ENCODE assay signal across 26 cellular contexts in genomic region chr1:18469514-18469913, GRCh38. TPM values are rescaled to one million over a fixed set of nuclear protein-coding genes. Genes with fewer than 3 reads are reported as not detected.
DNase-seq lines count a peak whose midpoint lies in the region; ATAC-seq, FAIRE-seq and TF ChIP-seq lines count a peak whose summit lies in the region.
"Had no signal": no experiment of that assay in that cellular context is flagged by ENCODE, and none has a peak within 500 bp of the region (broad histone marks: within the 10 kb centered on the region; RNA-seq: fewer than 3 reads in every experiment).

No MANE protein-coding gene starts in this region.

- TF ChIP-seq CTCF in chondrocyte (IDR thresholded peaks at IDR 0.05) (no peak), kidney (IDR thresholded peaks at IDR 0.05; ENCODE audit: borderline replicate concordance, extremely low read depth, insufficient read depth) (no peak)

- no peak overlapping the region for H2AFZ ChIP-seq in neuronal stem cell (ENCODE audit: low read length)

- no peaks in the 10 kb centered on the region for H3K9me3 Mint-ChIP-seq in chondrocyte (ENCODE audit: low read depth)
- H3K9me3 Mint-ChIP-seq in activated naive CD4-positive, alpha-beta T cell treated with anti-CD3 and anti-CD28 coated beads, Interleukin-2, amount 50 U/mL, for 72 hours = no peaks in the 10 kb centered on the region
- H3K9me3 Mint-ChIP-seq: CD4-positive, alpha-beta T cell had no signal

- H3K4ac ChIP-seq in neuronal stem cell (ENCODE audit: low read length) = no peak overlapping the region

- H2AK5ac ChIP-seq in neuronal stem cell (ENCODE audit: low read depth, low read length) = peak overlapping the region; percentile 40

- H3K27me3 Mint-ChIP-seq in chondrocyte (ENCODE audit: low read depth) = peaks cover 8% of the 10 kb centered on the region

- H3K18ac ChIP-seq in neuronal stem cell (ENCODE audit: low read length) = peak overlapping the region; percentile 75

- no peak for FAIRE-seq in kidney (lab: Jason Lieb, UNC)
- FAIRE-seq: A549, D721Med, GM12878, GM19239 had no signal

- no peak overlapping the region for H2BK15ac ChIP-seq in neuronal stem cell (ENCODE audit: low read length)

- H3K9ac ChIP-seq in kidney (ENCODE audit: low read length in 2 of 2) (no peak overlapping the region), neuronal stem cell (ENCODE audit: low read depth, low read length, poor library complexity) (no peak overlapping the region)
- H3K9ac ChIP-seq: BLaER1 treated with 17β-estradiol and CSF1 and Interleukin-3, amounts not matched to agents 10 nM and 100 nM had no signal

- no peak overlapping the region for H3K27ac Mint-ChIP-seq in chondrocyte (ENCODE audit: unreplicated experiment)
- peak overlapping the region in 1 of 2 donors; percentile 15 for H3K27ac Mint-ChIP-seq in activated naive CD4-positive, alpha-beta T cell treated with anti-CD3 and anti-CD28 coated beads, Interleukin-2, amount 50 U/mL, for 72 hours
- H3K27ac Mint-ChIP-seq: CD14-positive monocyte; CD4-positive, alpha-beta T cell; CD8-positive, alpha-beta memory T cell had no signal

- no peak overlapping the region for H4K91ac ChIP-seq in neuronal stem cell (ENCODE audit: low read depth, low read length, poor library complexity)

- no peak overlapping the region for H2BK120ac ChIP-seq in neuronal stem cell (ENCODE audit: low read depth, low read length)

- no peak overlapping the region for H3K4me3 ChIP-seq in kidney (ENCODE audit: low read length in 2 of 2)
- no peak overlapping the region for H3K4me3 ChIP-seq in neuronal stem cell (ENCODE audit: low read length in 2 of 2)
- H3K4me3 ChIP-seq: A549; BLaER1 treated with 17β-estradiol and CSF1 and Interleukin-3, amounts not matched to agents 10 nM and 100 nM; GM12878 had no signal

- intact Hi-C loops in kidney (cut with DNase I) = no loop called here

- H3K9me3 ChIP-seq in kidney (ENCODE audit: control insufficient read depth in 1 of 2, low read length in 2 of 2) (no peaks in the 10 kb centered on the region), neuronal stem cell (replicated peaks in 1 of 2; ENCODE audit: control insufficient read depth in 2 of 2, insufficient read depth in 1 of 2, low read depth in 1 of 2, low read length in 2 of 2) (no peaks in the 10 kb centered on the region)
- H3K9me3 ChIP-seq: A549; BE2C; BLaER1 treated with 17β-estradiol and CSF1 and Interleukin-3, amounts not matched to agents 10 nM and 100 nM had no signal

- H3K36me3 ChIP-seq in kidney (ENCODE audit: control insufficient read depth in 1 of 2, insufficient read depth in 2 of 2, low read length in 2 of 2) (no peaks in the 10 kb centered on the region), neuronal stem cell (replicated peaks in 1 of 2; ENCODE audit: control insufficient read depth in 2 of 2, insufficient read depth in 2 of 2, low read length in 2 of 2) (no peaks in the 10 kb centered on the region)
- H3K36me3 ChIP-seq: BE2C; BLaER1 treated with 17β-estradiol and CSF1 and Interleukin-3, amounts not matched to agents 10 nM and 100 nM had no signal

- DNase-seq in chondrocyte (ENCODE audit: low spot score) (peak; percentile 68), kidney (peak; percentile 51), neuronal stem cell (ENCODE audit: low spot score) (no peak), NCI-H187 (lab: John Stamatoyannopoulos, UW) (no peak), NCI-H510A (lab: John Stamatoyannopoulos, UW) (no peak), NCI-H1436 (lab: John Stamatoyannopoulos, UW) (no peak)
- no peak for DNase-seq in activated naive CD4-positive, alpha-beta T cell treated with anti-CD3 and anti-CD28 coated beads, Interleukin-2, amount 50 U/mL, for 72 hours (ENCODE audit: low spot score in 2 of 2)
- DNase-seq: 8988T; ACHN; AML-193; BE2C; CD4-positive, alpha-beta T cell; CD8-positive, alpha-beta memory T cell; DMS 273 treated with DMSO at 0.1 percent for 48 hours; DMS79; EL; GDM1; GOT3; H7; HCEC 1CT had no signal

- H3K79me1 ChIP-seq in neuronal stem cell (ENCODE audit: low read depth, low read length) = no peaks in the 10 kb centered on the region

- no peak for ATAC-seq in activated naive CD4-positive, alpha-beta T cell treated with anti-CD3 and anti-CD28 coated beads, Interleukin-2, amount 50 U/mL, for 72 hours
- ATAC-seq: A549, GM12878 had no signal

- no peak overlapping the region for H3K4me3 Mint-ChIP-seq in chondrocyte (ENCODE audit: unreplicated experiment)
- H3K4me3 Mint-ChIP-seq: CD14-positive monocyte; CD4-positive, alpha-beta T cell; CD8-positive, alpha-beta memory T cell had no signal

- no peak overlapping the region for H2BK12ac ChIP-seq in neuronal stem cell (ENCODE audit: low read length)

- H3K23ac ChIP-seq in neuronal stem cell (ENCODE audit: low read depth, low read length, poor library complexity) = no peak overlapping the region

- H3K4me1 ChIP-seq in kidney (ENCODE audit: control insufficient read depth in 1 of 2, insufficient read depth in 1 of 2, low read depth in 1 of 2, low read length in 2 of 2) (peaks cover 0 to 3% of the 10 kb centered on the region in 2 donors), neuronal stem cell (ENCODE audit: control insufficient read depth in 2 of 2, insufficient read depth in 1 of 2, low read depth in 1 of 2, low read length in 2 of 2) (peaks cover 0 to 3% of the 10 kb centered on the region in 2 donors)
- H3K4me1 ChIP-seq: A549, BE2C had no signal

- H3K27ac ChIP-seq in kidney (ENCODE audit: low read depth in 2 of 2, low read length in 2 of 2) (no peak overlapping the region), neuronal stem cell (replicated peaks; ENCODE audit: low read length) (no peak overlapping the region)
- H3K27ac ChIP-seq: A549; BLaER1 treated with 17β-estradiol and CSF1 and Interleukin-3, amounts not matched to agents 10 nM and 100 nM had no signal

- WGBS in neuronal stem cell (ENCODE audit: extremely low coverage in 2 of 2, insufficient read length in 2 of 2, insufficient replicate concordance in 1 of 2), 2 donors = no CpG with 5 or more reads among the region's 8 CpGs

- H3K4me1 Mint-ChIP-seq in chondrocyte (ENCODE audit: low read depth) = no peaks in the 10 kb centered on the region
- H3K4me1 Mint-ChIP-seq: CD14-positive monocyte; CD8-positive, alpha-beta memory T cell had no signal

- no peak overlapping the region for H3K14ac ChIP-seq in neuronal stem cell (ENCODE audit: low read length)

- no peak overlapping the region for H4K8ac ChIP-seq in neuronal stem cell (ENCODE audit: low read depth, low read length)

- H2BK5ac ChIP-seq in neuronal stem cell (ENCODE audit: low read length) = no peak overlapping the region

- no peaks in the 10 kb centered on the region for H3K36me3 Mint-ChIP-seq in chondrocyte (ENCODE audit: low read depth)
- no peaks in the 10 kb centered on the region for H3K36me3 Mint-ChIP-seq in activated naive CD4-positive, alpha-beta T cell treated with anti-CD3 and anti-CD28 coated beads, Interleukin-2, amount 50 U/mL, for 72 hours
- H3K36me3 Mint-ChIP-seq: CD14-positive monocyte; CD8-positive, alpha-beta memory T cell had no signal

- no peak overlapping the region for H3K4me2 ChIP-seq in neuronal stem cell (ENCODE audit: insufficient read depth, low read length, poor library complexity, severe bottlenecking)
- H3K4me2 ChIP-seq: A549; BLaER1 treated with 17β-estradiol and CSF1 and Interleukin-3, amounts not matched to agents 10 nM and 100 nM had no signal

- H3K27me3 ChIP-seq in neuronal stem cell (ENCODE audit: control insufficient read depth in 3 of 3, insufficient read depth in 3 of 3, low read depth in 1 of 3, low read length in 3 of 3) = no peaks in the 10 kb centered on the region
- H3K27me3 ChIP-seq: BE2C; BLaER1 treated with 17β-estradiol and CSF1 and Interleukin-3, amounts not matched to agents 10 nM and 100 nM had no signal

RNA-seq across cellular contexts. Expression of gene KLHDC7A, which starts 11.2 kb away (rescaled TPM):
- total RNA-seq in chondrocyte (0.07 to 0.08 TPM in 2 of 3 replicates, not detected in the other), kidney (25.8 TPM)
- polyA plus RNA-seq in kidney (ENCODE audit: insufficient read depth, low read depth, low replicate concordance) = 28.0 TPM
- 0.18 TPM for polyA plus RNA-seq in neuronal stem cell (2013, experiment 1 of 2)
- polyA plus RNA-seq in neuronal stem cell (2013, experiment 2 of 2) = 0.21 TPM
- not detected for total RNA-seq in activated naive CD4-positive, alpha-beta T cell treated with anti-CD3 and anti-CD28 coated beads, Interleukin-2, amount 50 U/mL, for 72 hours
- total RNA-seq: CD4-positive, alpha-beta T cell; CD8-positive, alpha-beta memory T cell; GM12878 had no signal
- polyA plus RNA-seq: CD14-positive monocyte; CD8-positive, alpha-beta memory T cell; GM12878 had no signal

Comparison
In these comparisons a context has a peak if more than half of its experiments do, and no peak if none do; other contexts are left out.
1. DNase-seq: peak in chondrocyte (single experiment) and kidney (single experiment); none in neuronal stem cell (single experiment), NCI-H187 (0 of 2), activated naive CD4-positive, alpha-beta T cell treated with anti-CD3 and anti-CD28 coated beads, Interleukin-2, amount 50 U/mL, for 72 hours (0 of 2), NCI-H510A (single experiment) and NCI-H1436 (single experiment).
2. RNA of gene KLHDC7A, which starts 11.2 kb away (total RNA-seq): 25.8 TPM in kidney (single experiment); 0.07 to 0.08 TPM in chondrocyte and not detected in activated naive CD4-positive, alpha-beta T cell treated with anti-CD3 and anti-CD28 coated beads, Interleukin-2, amount 50 U/mL, for 72 hours; every median in the first group is over 10 times any median in the second.